Comparison of ENCODE assay signal across 1 cellular context in genomic region chr10:46019541-46020343, GRCh38.
TF ChIP-seq lines count a peak whose summit lies in the region.

No MANE protein-coding gene starts in this region.

TF ChIP-seq in GM23338, 12 proteins besides CTCF, POLR2A, EP300 and RAD21 (continued from another document):
- TF ChIP-seq ZNF462 (CRISPR knock-in tag; IDR thresholded peaks at IDR 0.05) (no peak), STAT1 (IDR thresholded peaks at IDR 0.05; ENCODE audit: unreplicated experiment) (no peak), ZNF331 (CRISPR knock-in tag; IDR thresholded peaks at IDR 0.05; ENCODE audit: low read depth) (no peak), ZNF114 (CRISPR knock-in tag; IDR thresholded peaks at IDR 0.05) (no peak)
